ENCODE assay signal across 1 cellular context in genomic region chr6:32971581-32972352, GRCh38.
TF ChIP-seq lines count a peak whose summit lies in the region.

No MANE protein-coding gene starts in this region.

TF ChIP-seq in HEK293, 187 proteins besides CTCF, POLR2A, EP300 and RAD21 (continued from another document and continues in another):
- TF ChIP-seq ZNF639 (tag by site-specific recombination; IDR thresholded peaks at IDR 0.05): peak; percentile 77; the same call in 1 of the 2 replicates
- TF ChIP-seq IKZF3 (tag by site-specific recombination; IDR thresholded peaks at IDR 0.05): peak; percentile 100
- TF ChIP-seq ZNF223 (tag by site-specific recombination; IDR thresholded peaks at IDR 0.05): no peak
- TF ChIP-seq BCL6B (tag by site-specific recombination; IDR thresholded peaks at IDR 0.05): no peak
- TF ChIP-seq PRDM1 (tag by site-specific recombination; IDR thresholded peaks at IDR 0.05): no peak
- TF ChIP-seq, protein P1, sequence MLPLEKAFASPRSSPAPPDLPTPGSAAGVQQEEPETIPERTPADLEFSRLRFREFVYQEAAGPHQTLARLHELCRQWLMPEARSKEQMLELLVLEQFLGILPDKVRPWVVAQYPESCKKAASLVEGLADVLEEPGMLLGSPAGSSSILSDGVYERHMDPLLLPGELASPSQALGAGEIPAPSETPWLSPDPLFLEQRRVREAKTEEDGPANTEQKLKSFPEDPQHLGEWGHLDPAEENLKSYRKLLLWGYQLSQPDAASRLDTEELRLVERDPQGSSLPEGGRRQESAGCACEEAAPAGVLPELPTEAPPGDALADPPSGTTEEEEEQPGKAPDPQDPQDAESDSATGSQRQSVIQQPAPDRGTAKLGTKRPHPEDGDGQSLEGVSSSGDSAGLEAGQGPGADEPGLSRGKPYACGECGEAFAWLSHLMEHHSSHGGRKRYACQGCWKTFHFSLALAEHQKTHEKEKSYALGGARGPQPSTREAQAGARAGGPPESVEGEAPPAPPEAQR (tag by site-specific recombination; IDR thresholded peaks at IDR 0.05): peak; percentile 13; the same call in 1 of the 2 replicates
- TF ChIP-seq KLF1 (tag by site-specific recombination; IDR thresholded peaks at IDR 0.05): peak; percentile 96
- no peak for TF ChIP-seq ZNF433 (tag by site-specific recombination; IDR thresholded peaks at IDR 0.05; ENCODE audit: low read depth)
- TF ChIP-seq ZNF544 (tag by site-specific recombination; IDR thresholded peaks at IDR 0.05): no peak
- peak; percentile 93 for TF ChIP-seq YY2 (tag by site-specific recombination; IDR thresholded peaks at IDR 0.05)
- no peak for TF ChIP-seq ZBTB49 (tag by site-specific recombination; IDR thresholded peaks at IDR 0.05; ENCODE audit: low read depth)
- TF ChIP-seq EGR2 (tag by site-specific recombination; IDR thresholded peaks at IDR 0.05; ENCODE audit: low read depth): peak; percentile 63
- 0 out of 2 replicates have a peak, but pooled peaks have one; percentile 18 for TF ChIP-seq ZNF335 (tag by site-specific recombination; conservative IDR thresholded peaks at IDR 0.05)
- peak; percentile 82 for TF ChIP-seq KLF7 (tag by site-specific recombination; IDR thresholded peaks at IDR 0.05; ENCODE audit: borderline replicate concordance)
- no peak for TF ChIP-seq ZNF211 (tag by site-specific recombination; IDR thresholded peaks at IDR 0.05; ENCODE audit: low read depth)
- TF ChIP-seq ZNF37A (tag by site-specific recombination; IDR thresholded peaks at IDR 0.05): no peak
- TF ChIP-seq, protein P2, sequence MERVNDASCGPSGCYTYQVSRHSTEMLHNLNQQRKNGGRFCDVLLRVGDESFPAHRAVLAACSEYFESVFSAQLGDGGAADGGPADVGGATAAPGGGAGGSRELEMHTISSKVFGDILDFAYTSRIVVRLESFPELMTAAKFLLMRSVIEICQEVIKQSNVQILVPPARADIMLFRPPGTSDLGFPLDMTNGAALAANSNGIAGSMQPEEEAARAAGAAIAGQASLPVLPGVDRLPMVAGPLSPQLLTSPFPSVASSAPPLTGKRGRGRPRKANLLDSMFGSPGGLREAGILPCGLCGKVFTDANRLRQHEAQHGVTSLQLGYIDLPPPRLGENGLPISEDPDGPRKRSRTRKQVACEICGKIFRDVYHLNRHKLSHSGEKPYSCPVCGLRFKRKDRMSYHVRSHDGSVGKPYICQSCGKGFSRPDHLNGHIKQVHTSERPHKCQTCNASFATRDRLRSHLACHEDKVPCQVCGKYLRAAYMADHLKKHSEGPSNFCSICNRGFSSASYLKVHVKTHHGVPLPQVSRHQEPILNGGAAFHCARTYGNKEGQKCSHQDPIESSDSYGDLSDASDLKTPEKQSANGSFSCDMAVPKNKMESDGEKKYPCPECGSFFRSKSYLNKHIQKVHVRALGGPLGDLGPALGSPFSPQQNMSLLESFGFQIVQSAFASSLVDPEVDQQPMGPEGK (tag by site-specific recombination; IDR thresholded peaks at IDR 0.05): peak; percentile 54
- no peak for TF ChIP-seq SCRT2 (tag by site-specific recombination; IDR thresholded peaks at IDR 0.05)
- TF ChIP-seq ZBTB8A (tag by site-specific recombination; IDR thresholded peaks at IDR 0.05): peak; percentile 35; the same call in 1 of the 2 replicates
- peak; percentile 39; the same call in 1 of the 2 replicates for TF ChIP-seq ZNF610 (tag by site-specific recombination; IDR thresholded peaks at IDR 0.05; ENCODE audit: borderline replicate concordance)
- TF ChIP-seq ZNF132 (tag by site-specific recombination; IDR thresholded peaks at IDR 0.05; ENCODE audit: borderline replicate concordance): no peak
- TF ChIP-seq ZBTB11 (tag by site-specific recombination; conservative IDR thresholded peaks at IDR 0.05; ENCODE audit: low read depth): no peak
- peak; percentile 100 for TF ChIP-seq ATF2 (tag by site-specific recombination; IDR thresholded peaks at IDR 0.05; ENCODE audit: low read depth)
- peak; percentile 64; the same call in 1 of the 2 replicates for TF ChIP-seq ZNF843 (tag by site-specific recombination; IDR thresholded peaks at IDR 0.05)
- TF ChIP-seq SALL2 (tag by site-specific recombination; IDR thresholded peaks at IDR 0.05; ENCODE audit: borderline replicate concordance): no peak; the same call in 1 of the 2 replicates
- TF ChIP-seq ZNF114 (tag by site-specific recombination; IDR thresholded peaks at IDR 0.05): no peak
- peak; percentile 71; the same call in 1 of the 2 replicates for TF ChIP-seq SP7 (tag by site-specific recombination; IDR thresholded peaks at IDR 0.05)
- TF ChIP-seq ZNF292 (tag by site-specific recombination; IDR thresholded peaks at IDR 0.05; ENCODE audit: borderline replicate concordance, low read depth): no peak
- no peak for TF ChIP-seq MZF1 (tag by site-specific recombination; IDR thresholded peaks at IDR 0.05; ENCODE audit: borderline replicate concordance)
- 0 out of 2 replicates have a peak, but pooled peaks have one; percentile 23 for TF ChIP-seq ZNF777 (tag by site-specific recombination; IDR thresholded peaks at IDR 0.05; ENCODE audit: borderline replicate concordance)
- TF ChIP-seq ZBTB7A (tag by site-specific recombination; IDR thresholded peaks at IDR 0.05; ENCODE audit: low read depth): peak; percentile 88; the same call in 1 of the 2 replicates
- peak; percentile 96 for TF ChIP-seq YY1 (tag by site-specific recombination; IDR thresholded peaks at IDR 0.05)
- peak; percentile 94 for TF ChIP-seq ZBTB26 (tag by site-specific recombination; optimal IDR thresholded peaks at IDR 0.05)
- no peak for TF ChIP-seq ZNF791 (tag by site-specific recombination; IDR thresholded peaks at IDR 0.05)
- TF ChIP-seq ZNF175 (tag by site-specific recombination; IDR thresholded peaks at IDR 0.05): no peak
- no peak for TF ChIP-seq ZNF140 (tag by site-specific recombination; IDR thresholded peaks at IDR 0.05)
- 0 out of 2 replicates have a peak, but pooled peaks have one; percentile 77 for TF ChIP-seq ZFP41 (tag by site-specific recombination; IDR thresholded peaks at IDR 0.05; ENCODE audit: borderline replicate concordance)
- TF ChIP-seq, protein P3, sequence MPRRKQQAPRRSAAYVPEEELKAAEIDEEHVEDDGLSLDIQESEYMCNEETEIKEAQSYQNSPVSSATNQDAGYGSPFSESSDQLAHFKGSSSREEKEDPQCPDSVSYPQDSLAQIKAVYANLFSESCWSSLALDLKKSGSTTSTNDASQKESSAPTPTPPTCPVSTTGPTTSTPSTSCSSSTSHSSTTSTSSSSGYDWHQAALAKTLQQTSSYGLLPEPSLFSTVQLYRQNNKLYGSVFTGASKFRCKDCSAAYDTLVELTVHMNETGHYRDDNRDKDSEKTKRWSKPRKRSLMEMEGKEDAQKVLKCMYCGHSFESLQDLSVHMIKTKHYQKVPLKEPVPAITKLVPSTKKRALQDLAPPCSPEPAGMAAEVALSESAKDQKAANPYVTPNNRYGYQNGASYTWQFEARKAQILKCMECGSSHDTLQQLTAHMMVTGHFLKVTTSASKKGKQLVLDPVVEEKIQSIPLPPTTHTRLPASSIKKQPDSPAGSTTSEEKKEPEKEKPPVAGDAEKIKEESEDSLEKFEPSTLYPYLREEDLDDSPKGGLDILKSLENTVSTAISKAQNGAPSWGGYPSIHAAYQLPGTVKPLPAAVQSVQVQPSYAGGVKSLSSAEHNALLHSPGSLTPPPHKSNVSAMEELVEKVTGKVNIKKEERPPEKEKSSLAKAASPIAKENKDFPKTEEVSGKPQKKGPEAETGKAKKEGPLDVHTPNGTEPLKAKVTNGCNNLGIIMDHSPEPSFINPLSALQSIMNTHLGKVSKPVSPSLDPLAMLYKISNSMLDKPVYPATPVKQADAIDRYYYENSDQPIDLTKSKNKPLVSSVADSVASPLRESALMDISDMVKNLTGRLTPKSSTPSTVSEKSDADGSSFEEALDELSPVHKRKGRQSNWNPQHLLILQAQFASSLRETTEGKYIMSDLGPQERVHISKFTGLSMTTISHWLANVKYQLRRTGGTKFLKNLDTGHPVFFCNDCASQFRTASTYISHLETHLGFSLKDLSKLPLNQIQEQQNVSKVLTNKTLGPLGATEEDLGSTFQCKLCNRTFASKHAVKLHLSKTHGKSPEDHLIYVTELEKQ (tag by site-specific recombination; IDR thresholded peaks at IDR 0.05; ENCODE audit: borderline replicate concordance): peak; percentile 90; the same call in 1 of the 2 replicates
- peak; percentile 81 for TF ChIP-seq SP3 (tag by site-specific recombination; IDR thresholded peaks at IDR 0.05)
- TF ChIP-seq ZNF585B (tag by site-specific recombination; IDR thresholded peaks at IDR 0.05): no peak
- TF ChIP-seq ZNF302 (tag by site-specific recombination; IDR thresholded peaks at IDR 0.05; ENCODE audit: low read depth): no peak
- no peak for TF ChIP-seq ZNF670 (tag by site-specific recombination; IDR thresholded peaks at IDR 0.05; ENCODE audit: low read depth)
- no peak for TF ChIP-seq ZNF626 (tag by site-specific recombination; IDR thresholded peaks at IDR 0.05)
- TF ChIP-seq ZNF112 (tag by site-specific recombination; IDR thresholded peaks at IDR 0.05): no peak
- TF ChIP-seq ZNF521 (tag by site-specific recombination; IDR thresholded peaks at IDR 0.05): no peak
- no peak; the same call in 1 of the 2 replicates for TF ChIP-seq OVOL3 (tag by site-specific recombination; IDR thresholded peaks at IDR 0.05)
